12 cellular contexts compared by ENCODE assay signal in genomic region chr4:78923459-78924312, GRCh38. TPM values are rescaled to one million over a fixed set of nuclear protein-coding genes. Genes with fewer than 3 reads are reported as not detected.
A peak's percentile ranks its signal among the peaks of the same experiment; 100 is the strongest.
DNase-seq lines count a peak whose midpoint lies in the region; ATAC-seq and TF ChIP-seq lines count a peak whose summit lies in the region.
"Had no signal": no experiment of that assay in that cellular context is flagged by ENCODE, and none has a peak within 500 bp of the region (broad histone marks: within the 10 kb centered on the region; RNA-seq: fewer than 3 reads in every experiment).

No MANE protein-coding gene starts in this region.

- H3K79me2 ChIP-seq in OCI-LY3 (ENCODE audit: low read length) (no peaks in the 10 kb centered on the region), hepatocyte (no peaks in the 10 kb centered on the region)
- H3K79me2 ChIP-seq: parathyroid adenoma had no signal

- POLR2A ChIA-PET in GM10248 (lab: Yijun Ruan, JAX): no interaction called here

- H3K27me3 ChIP-seq in OCI-LY3 (ENCODE audit: low read depth, low read length) (no peaks in the 10 kb centered on the region), hepatocyte (no peaks in the 10 kb centered on the region)
- H3K27me3 ChIP-seq: esophagus squamous epithelium had no signal

- H2AFZ ChIP-seq in OCI-LY3 (ENCODE audit: low read depth, low read length) (no peak overlapping the region), hepatocyte (no peak overlapping the region)
- H2AFZ ChIP-seq: parathyroid adenoma had no signal

- no peak overlapping the region for H3K27ac ChIP-seq in OCI-LY3 (ENCODE audit: low read length)
- no peak overlapping the region for H3K27ac ChIP-seq in hepatocyte
- H3K27ac ChIP-seq in caudate nucleus (ENCODE audit: low read depth, low read length): no peak overlapping the region
- H3K27ac ChIP-seq: esophagus squamous epithelium, parathyroid adenoma had no signal

- 90% methylated on average over 4 of the region's 4 CpGs for WGBS in hepatocyte (ENCODE audit: low lambda C conversion rate, missing lambda C conversion rate)

- no peak overlapping the region for H3K9ac ChIP-seq in OCI-LY3 (ENCODE audit: low read length)
- H3K9ac ChIP-seq: parathyroid adenoma had no signal

- H3K9me2 ChIP-seq in hepatocyte (replicated peaks; ENCODE audit: insufficient read depth): no peaks in the 10 kb centered on the region

- CTCF ChIA-PET in GM10248 (lab: Yijun Ruan, JAX): interaction anchor here (1.3 to 1.6 kb wide), 3 partner anchors 9 to 60 kb away, joined by 3 to 5 read pairs (median 3); no protein-coding TSS in a partner anchor

- DNase-seq in GM10248 (ENCODE audit: extremely low spot score): no peak
- DNase-seq in hepatocyte (ENCODE audit: low spot score): peak; percentile 36
- no peak for DNase-seq in T-helper 9 cell
- no peak for DNase-seq in islet precursor cell
- no peak for DNase-seq in caudate nucleus (lab: John Stamatoyannopoulos, UW)
- DNase-seq: anterior cingulate cortex, esophagus squamous epithelium, NCI-H446 had no signal

- no peaks in the 10 kb centered on the region for H4K20me1 ChIP-seq in OCI-LY3 (ENCODE audit: insufficient read depth, low read length)
- no peaks in the 10 kb centered on the region for H4K20me1 ChIP-seq in hepatocyte (ENCODE audit: insufficient read depth, poor library complexity, severe bottlenecking)

- H3K4me1 ChIP-seq in OCI-LY3 (ENCODE audit: low read length) (no peaks in the 10 kb centered on the region), hepatocyte (ENCODE audit: insufficient read depth) (no peaks in the 10 kb centered on the region)
- H3K4me1 ChIP-seq: esophagus squamous epithelium, parathyroid adenoma had no signal

- H3K9me3 ChIP-seq in OCI-LY3 (ENCODE audit: insufficient read depth, low read length) (no peaks in the 10 kb centered on the region), hepatocyte (ENCODE audit: low read depth) (no peaks in the 10 kb centered on the region)
- H3K9me3 ChIP-seq: esophagus squamous epithelium had no signal

- H3K36me3 ChIP-seq in OCI-LY3 (replicated peaks; ENCODE audit: low read depth, low read length): peaks cover 3% of the 10 kb centered on the region
- no peaks in the 10 kb centered on the region for H3K36me3 ChIP-seq in hepatocyte (replicated peaks; ENCODE audit: insufficient read depth, low read depth)

- peak; percentile 24 for TF ChIP-seq CTCF in GM10248 (IDR thresholded peaks at IDR 0.05; ENCODE audit: control extremely low read depth, extremely low read depth, low read depth, missing control alignments)
- TF ChIP-seq CTCF in OCI-LY3 (IDR thresholded peaks at IDR 0.05; ENCODE audit: low read depth, low read length): peak; percentile 39
- peak; percentile 19 for TF ChIP-seq CTCF in hepatocyte (IDR thresholded peaks at IDR 0.05; ENCODE audit: poor library complexity)

- ATAC-seq in GM21576 (IDR thresholded peaks at IDR 0.05; ENCODE audit: unreplicated experiment) (peak; percentile 60), GM21825 (IDR thresholded peaks at IDR 0.05; ENCODE audit: unreplicated experiment) (no peak)

- H3K4me3 ChIP-seq in OCI-LY3 (ENCODE audit: low read length): no peak overlapping the region
- H3K4me3 ChIP-seq in hepatocyte: no peak overlapping the region
- H3K4me3 ChIP-seq: esophagus squamous epithelium had no signal

- H3K4me2 ChIP-seq in OCI-LY3 (ENCODE audit: low read length): no peak overlapping the region
- H3K4me2 ChIP-seq in hepatocyte: no peak overlapping the region

RNA-seq across cellular contexts. Expression of gene PAQR3, which starts 15.6 kb away (rescaled TPM):
- 15.5 and 17.5 TPM in 2 replicates for total RNA-seq in hepatocyte
- polyA plus RNA-seq in hepatocyte: 6.1 and 10.2 TPM in 2 replicates
